In the genomic region with DNA sequence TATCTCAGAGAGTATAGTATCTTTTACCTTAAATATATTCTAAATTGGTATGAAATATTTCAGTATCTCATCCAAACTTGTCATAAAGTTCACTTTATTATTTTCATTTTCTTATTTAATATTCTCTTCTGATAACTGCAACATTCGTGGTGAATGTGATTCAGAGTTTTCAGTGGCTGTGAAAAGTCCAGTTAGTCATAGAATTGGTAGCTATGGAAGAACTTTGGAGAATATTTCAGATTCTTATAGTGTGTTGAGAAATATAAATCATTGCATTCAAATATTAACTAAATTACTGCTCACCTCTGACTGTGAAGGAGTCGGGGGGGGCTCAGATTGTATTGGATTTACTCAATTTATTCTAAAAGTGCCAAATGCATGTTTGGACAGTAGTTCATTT, we compare ENCODE assay signal across 17 cellular contexts.
A peak's percentile ranks its signal among the peaks of the same experiment; 100 is the strongest.
DNase-seq lines count a peak whose midpoint lies in the region; ATAC-seq and TF ChIP-seq lines count a peak whose summit lies in the region.
"Had no signal": no experiment of that assay in that cellular context is flagged by ENCODE, and none has a peak within 500 bp of the region (broad histone marks: within the 10 kb centered on the region; RNA-seq: fewer than 3 reads in every experiment).

No MANE protein-coding gene starts in this region.

- H3K4me1 ChIP-seq in adipocyte (ENCODE audit: control insufficient read depth, insufficient read depth, low read length) (no peaks in the 10 kb centered on the region), left ventricle myocardium inferior (no peaks in the 10 kb centered on the region), GM23338 (ENCODE audit: insufficient read depth) (no peaks in the 10 kb centered on the region)
- H3K4me1 ChIP-seq: BLaER1 treated with 17β-estradiol and CSF1 and Interleukin-3, amounts not matched to agents 10 nM and 100 nM; Peyer's patch; SJSA1 had no signal

- H3K4me1 Mint-ChIP-seq in GM23338, result no peaks in the 10 kb centered on the region
- H3K4me1 Mint-ChIP-seq: CD8-positive, alpha-beta memory T cell had no signal

- H3K9me3 Mint-ChIP-seq in GM23338, result no peaks in the 10 kb centered on the region; the same call in 2 of the 3 replicates

- H3K27me3 ChIP-seq in adipocyte (replicated peaks; ENCODE audit: control insufficient read depth, insufficient read depth, low read length) (no peaks in the 10 kb centered on the region), left ventricle myocardium inferior (ENCODE audit: low read depth) (no peaks in the 10 kb centered on the region), GM23338 (ENCODE audit: insufficient read depth) (no peaks in the 10 kb centered on the region)
- H3K27me3 ChIP-seq: BLaER1 treated with 17β-estradiol and CSF1 and Interleukin-3, amounts not matched to agents 10 nM and 100 nM; Peyer's patch; SJSA1 had no signal

- H3K9ac ChIP-seq in adipocyte (ENCODE audit: low read length), result no peak overlapping the region
- H3K9ac ChIP-seq: BLaER1 treated with 17β-estradiol and CSF1 and Interleukin-3, amounts not matched to agents 10 nM and 100 nM had no signal

- no peaks in the 10 kb centered on the region for H3K9me3 ChIP-seq in adipocyte (ENCODE audit: control insufficient read depth, low read length)
- H3K9me3 ChIP-seq in left ventricle myocardium inferior (replicated peaks), result peaks cover 3% of the 10 kb centered on the region
- H3K9me3 ChIP-seq: BLaER1 treated with 17β-estradiol and CSF1 and Interleukin-3, amounts not matched to agents 10 nM and 100 nM; Peyer's patch; SJSA1 had no signal

- H3K9me2 ChIP-seq in GM23338 (ENCODE audit: insufficient read depth), result no peaks in the 10 kb centered on the region

- no peaks in the 10 kb centered on the region for H3K79me2 ChIP-seq in GM23338 (replicated peaks; ENCODE audit: insufficient read depth)

- H3K36me3 ChIP-seq in adipocyte (ENCODE audit: control insufficient read depth, insufficient read depth, low read length, severe bottlenecking) (no peaks in the 10 kb centered on the region), left ventricle myocardium inferior (no peaks in the 10 kb centered on the region), GM23338 (ENCODE audit: insufficient read depth) (no peaks in the 10 kb centered on the region)
- H3K36me3 ChIP-seq: BLaER1 treated with 17β-estradiol and CSF1 and Interleukin-3, amounts not matched to agents 10 nM and 100 nM; Peyer's patch; SJSA1 had no signal

- no peak for ATAC-seq in GM23338
- ATAC-seq: HepG2 had no signal

- intact Hi-C loops in left ventricle myocardium inferior (cut with micrococcal nuclease), result loop anchor here (10.0 kb wide), 1 partner anchor 1037 kb away; no protein-coding TSS in a partner anchor

- H3K4me3 Mint-ChIP-seq in GM23338, result no peak overlapping the region
- H3K4me3 Mint-ChIP-seq: CD8-positive, alpha-beta memory T cell had no signal

- no peaks in the 10 kb centered on the region for H4K20me1 ChIP-seq in GM23338 (replicated peaks; ENCODE audit: insufficient read depth)
- H4K20me1 ChIP-seq: BLaER1 treated with 17β-estradiol and CSF1 and Interleukin-3, amounts not matched to agents 10 nM and 100 nM had no signal

- no peak overlapping the region for H3K4me3 ChIP-seq in adipocyte (ENCODE audit: low read length)
- H3K4me3 ChIP-seq in left ventricle myocardium inferior, result no peak overlapping the region
- no peak overlapping the region for H3K4me3 ChIP-seq in GM23338
- H3K4me3 ChIP-seq: BLaER1 treated with 17β-estradiol and CSF1 and Interleukin-3, amounts not matched to agents 10 nM and 100 nM; Peyer's patch; SJSA1 had no signal

- no peaks in the 10 kb centered on the region for H3F3A ChIP-seq in GM23338 (replicated peaks; ENCODE audit: low read depth)

- TF ChIP-seq CTCF in left ventricle myocardium inferior (IDR thresholded peaks at IDR 0.05; ENCODE audit: borderline replicate concordance) (no peak), GM23338 (conservative IDR thresholded peaks at IDR 0.05; ENCODE audit: low read depth in 2 of 2) (no peak)

- H2AFZ ChIP-seq in GM23338, result no peak overlapping the region

- DNase-seq in ACHN, result peak; percentile 19
- peak; percentile 27 for DNase-seq in GM03348 (ENCODE audit: low spot score)
- peak; percentile 50 for DNase-seq in adipocyte (ENCODE audit: low read depth)
- peak; percentile 9 for DNase-seq in iris pigment epithelial cell (ENCODE audit: low read depth)
- no peak for DNase-seq in hippocampal formation (lab: John Stamatoyannopoulos, UW)
- DNase-seq in C1 segment of cervical spinal cord (lab: John Stamatoyannopoulos, UW), result no peak
- no peak for DNase-seq in left ventricle myocardium inferior
- DNase-seq in GM23338 (ENCODE audit: low spot score), result no peak
- DNase-seq: 8988T; CD8-positive, alpha-beta memory T cell; KG1; MV-4-11; NCI-H1694 treated with DMSO at 0.1 percent for 48 hours; Peyer's patch had no signal

- no peak overlapping the region for H3K27ac Mint-ChIP-seq in GM23338
- H3K27ac Mint-ChIP-seq: CD8-positive, alpha-beta memory T cell had no signal

- no peak overlapping the region for H3K4me2 ChIP-seq in GM23338
- H3K4me2 ChIP-seq: BLaER1 treated with 17β-estradiol and CSF1 and Interleukin-3, amounts not matched to agents 10 nM and 100 nM had no signal

- H3K27ac ChIP-seq in left ventricle myocardium inferior (replicated peaks) (no peak overlapping the region), GM23338 (ENCODE audit: low read depth) (no peak overlapping the region)
- H3K27ac ChIP-seq: BLaER1 treated with 17β-estradiol and CSF1 and Interleukin-3, amounts not matched to agents 10 nM and 100 nM; Peyer's patch; SJSA1 had no signal

- H3K36me3 Mint-ChIP-seq in GM23338 (ENCODE audit: low read depth), result no peaks in the 10 kb centered on the region
- H3K36me3 Mint-ChIP-seq: CD8-positive, alpha-beta memory T cell had no signal

- in situ Hi-C loops in ACHN (cut with HindIII; ENCODE audit: low pct_ligation_motif_present, low pct_unique_long_range_greater_than_20kb, low sequenced_read_pairs), result no loop called here

- H3K27me3 Mint-ChIP-seq in GM23338 (ENCODE audit: insufficient read depth, low read depth, poor library complexity), result no peaks in the 10 kb centered on the region
- H3K27me3 Mint-ChIP-seq: CD8-positive, alpha-beta memory T cell had no signal

TF ChIP-seq in GM23338, 12 proteins besides CTCF, POLR2A, EP300 and RAD21:
- TF ChIP-seq STAT1 (IDR thresholded peaks at IDR 0.05; ENCODE audit: unreplicated experiment) (no peak), NANOG (IDR thresholded peaks at IDR 0.05; ENCODE audit: borderline replicate concordance) (no peak), ZNF114 (CRISPR knock-in tag; IDR thresholded peaks at IDR 0.05) (no peak), POLR2AphosphoS5 (IDR thresholded peaks at IDR 0.05; ENCODE audit: low read depth) (no peak), ETS1 (IDR thresholded peaks at IDR 0.05) (no peak), REST (IDR thresholded peaks at IDR 0.05; ENCODE audit: unreplicated experiment) (no peak), ZNF331 (CRISPR knock-in tag; IDR thresholded peaks at IDR 0.05; ENCODE audit: low read depth) (no peak), CREB1 (CRISPR knock-in tag; IDR thresholded peaks at IDR 0.05; ENCODE audit: low read depth) (no peak)
TF ChIP-seq in GM23338: peak in this region for 0.

Comparison
In these comparisons a context has a peak if more than half of its experiments do, and no peak if none do; other contexts are left out.
1. DNase-seq: peak in ACHN (single experiment), GM03348 (single experiment), adipocyte (single experiment) and iris pigment epithelial cell (single experiment); none in hippocampal formation (0 of 2), C1 segment of cervical spinal cord (0 of 14), left ventricle myocardium inferior (single experiment) and GM23338 (single experiment).